Comparison of ENCODE assay signal across 2 cellular contexts in the genomic region with DNA sequence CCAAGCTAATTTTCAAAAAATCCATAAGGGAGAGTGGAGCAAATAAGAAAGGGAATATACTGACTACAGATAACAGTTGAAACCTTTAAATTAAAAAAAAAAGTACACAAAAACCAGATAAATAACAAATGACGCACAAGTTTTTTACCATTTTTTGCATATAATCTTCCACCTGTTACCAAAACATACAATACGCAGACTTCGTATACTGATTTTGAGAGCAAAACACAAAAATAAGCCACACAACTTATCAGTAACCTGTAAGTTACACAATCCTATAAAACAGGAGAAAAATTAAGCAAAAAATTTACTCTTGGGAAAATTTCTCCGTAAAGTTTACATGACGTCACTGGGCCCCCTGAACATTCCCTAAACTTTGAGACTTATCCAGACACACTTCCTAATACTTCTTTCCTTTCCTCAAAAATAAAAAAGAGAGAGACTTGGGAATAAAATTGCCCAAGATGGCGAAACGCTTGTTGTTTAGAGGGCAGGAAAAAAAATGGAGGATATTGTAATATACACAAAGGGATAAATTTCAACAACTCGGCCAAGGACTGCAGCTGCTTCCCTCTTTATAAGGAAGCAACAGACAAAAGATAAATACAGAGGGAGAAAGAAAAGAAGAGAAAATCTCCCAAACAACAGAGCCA.
A peak's percentile ranks its signal among the peaks of the same experiment; 100 is the strongest.
TF ChIP-seq lines count a peak whose summit lies in the region.

No MANE protein-coding gene starts in this region.

TF ChIP-seq in K562, 482 proteins besides CTCF, POLR2A, EP300 and RAD21 (continued from another document and continues in another):
- peak in 1 of 2 experiments; percentile 54; a peak in 1 of 4 replicates for TF ChIP-seq FOXK2 (conservative IDR thresholded peaks at IDR 0.05 in 1 of 2, IDR thresholded peaks at IDR 0.05 in 1 of 2; ENCODE audit: low read depth in 2 of 2)
- TF ChIP-seq NR4A1 (CRISPR knock-in tag; IDR thresholded peaks at IDR 0.05), result no peak
- TF ChIP-seq NR4A1 (tag; IDR thresholded peaks at IDR 0.05), result peak; percentile 88
- TF ChIP-seq SRF (CRISPR knock-in tag; IDR thresholded peaks at IDR 0.05), result no peak
- TF ChIP-seq CBX3 (IDR thresholded peaks at IDR 0.05; ENCODE audit: borderline replicate concordance in 1 of 2, low read length in 2 of 2), result no peak
- peak; percentile 16; the same call in 1 of the 2 replicates for TF ChIP-seq GTF2E2 (tag; IDR thresholded peaks at IDR 0.05)
- TF ChIP-seq ZNF354B (CRISPR knock-in tag; IDR thresholded peaks at IDR 0.05), result 0 out of 2 replicates have a peak, but pooled peaks have one; percentile 27
- 0 out of 4 replicates have a peak, but pooled peaks of 1 of the 2 experiments have one; percentile 67 for TF ChIP-seq TEAD1 (CRISPR knock-in tag; IDR thresholded peaks at IDR 0.05)
- TF ChIP-seq, protein P1, sequence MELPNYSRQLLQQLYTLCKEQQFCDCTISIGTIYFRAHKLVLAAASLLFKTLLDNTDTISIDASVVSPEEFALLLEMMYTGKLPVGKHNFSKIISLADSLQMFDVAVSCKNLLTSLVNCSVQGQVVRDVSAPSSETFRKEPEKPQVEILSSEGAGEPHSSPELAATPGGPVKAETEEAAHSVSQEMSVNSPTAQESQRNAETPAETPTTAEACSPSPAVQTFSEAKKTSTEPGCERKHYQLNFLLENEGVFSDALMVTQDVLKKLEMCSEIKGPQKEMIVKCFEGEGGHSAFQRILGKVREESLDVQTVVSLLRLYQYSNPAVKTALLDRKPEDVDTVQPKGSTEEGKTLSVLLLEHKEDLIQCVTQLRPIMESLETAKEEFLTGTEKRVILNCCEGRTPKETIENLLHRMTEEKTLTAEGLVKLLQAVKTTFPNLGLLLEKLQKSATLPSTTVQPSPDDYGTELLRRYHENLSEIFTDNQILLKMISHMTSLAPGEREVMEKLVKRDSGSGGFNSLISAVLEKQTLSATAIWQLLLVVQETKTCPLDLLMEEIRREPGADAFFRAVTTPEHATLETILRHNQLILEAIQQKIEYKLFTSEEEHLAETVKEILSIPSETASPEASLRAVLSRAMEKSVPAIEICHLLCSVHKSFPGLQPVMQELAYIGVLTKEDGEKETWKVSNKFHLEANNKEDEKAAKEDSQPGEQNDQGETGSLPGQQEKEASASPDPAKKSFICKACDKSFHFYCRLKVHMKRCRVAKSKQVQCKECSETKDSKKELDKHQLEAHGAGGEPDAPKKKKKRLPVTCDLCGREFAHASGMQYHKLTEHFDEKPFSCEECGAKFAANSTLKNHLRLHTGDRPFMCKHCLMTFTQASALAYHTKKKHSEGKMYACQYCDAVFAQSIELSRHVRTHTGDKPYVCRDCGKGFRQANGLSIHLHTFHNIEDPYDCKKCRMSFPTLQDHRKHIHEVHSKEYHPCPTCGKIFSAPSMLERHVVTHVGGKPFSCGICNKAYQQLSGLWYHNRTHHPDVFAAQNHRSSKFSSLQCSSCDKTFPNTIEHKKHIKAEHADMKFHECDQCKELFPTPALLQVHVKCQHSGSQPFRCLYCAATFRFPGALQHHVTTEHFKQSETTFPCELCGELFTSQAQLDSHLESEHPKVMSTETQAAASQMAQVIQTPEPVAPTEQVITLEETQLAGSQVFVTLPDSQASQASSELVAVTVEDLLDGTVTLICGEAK (IDR thresholded peaks at IDR 0.05), result peak; percentile 68
- TF ChIP-seq, protein P1 (CRISPR knock-in tag; IDR thresholded peaks at IDR 0.05), result no peak
- TF ChIP-seq ZNF785 (CRISPR knock-in tag; IDR thresholded peaks at IDR 0.05), result no peak
- peak; percentile 19; the same call in 1 of the 2 replicates for TF ChIP-seq ZNF75A (CRISPR knock-in tag; IDR thresholded peaks at IDR 0.05)
- TF ChIP-seq KDM1A (IDR thresholded peaks at IDR 0.05), result 0 out of 4 replicates have a peak, but pooled peaks of 1 of the 2 experiments have one; percentile 6
- TF ChIP-seq, protein P2, sequence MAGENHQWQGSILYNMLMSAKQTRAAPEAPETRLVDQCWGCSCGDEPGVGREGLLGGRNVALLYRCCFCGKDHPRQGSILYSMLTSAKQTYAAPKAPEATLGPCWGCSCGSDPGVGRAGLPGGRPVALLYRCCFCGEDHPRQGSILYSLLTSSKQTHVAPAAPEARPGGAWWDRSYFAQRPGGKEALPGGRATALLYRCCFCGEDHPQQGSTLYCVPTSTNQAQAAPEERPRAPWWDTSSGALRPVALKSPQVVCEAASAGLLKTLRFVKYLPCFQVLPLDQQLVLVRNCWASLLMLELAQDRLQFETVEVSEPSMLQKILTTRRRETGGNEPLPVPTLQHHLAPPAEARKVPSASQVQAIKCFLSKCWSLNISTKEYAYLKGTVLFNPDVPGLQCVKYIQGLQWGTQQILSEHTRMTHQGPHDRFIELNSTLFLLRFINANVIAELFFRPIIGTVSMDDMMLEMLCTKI (IDR thresholded peaks at IDR 0.05; ENCODE audit: partially characterized antibody), result no peak

TF ChIP-seq in HepG2, 621 proteins besides CTCF, POLR2A, EP300 and RAD21 (continued from another document and continues in another):
- TF ChIP-seq ZNF451 (CRISPR knock-in tag; IDR thresholded peaks at IDR 0.05), result no peak
- no peak for TF ChIP-seq ZNF274 (CRISPR knock-in tag; IDR thresholded peaks at IDR 0.05)
- TF ChIP-seq ZNF160 (CRISPR knock-in tag; IDR thresholded peaks at IDR 0.05), result no peak
- no peak; the same call in 1 of the 2 replicates for TF ChIP-seq BRCA1 (CRISPR knock-in tag; IDR thresholded peaks at IDR 0.05)
- TF ChIP-seq, protein P3, sequence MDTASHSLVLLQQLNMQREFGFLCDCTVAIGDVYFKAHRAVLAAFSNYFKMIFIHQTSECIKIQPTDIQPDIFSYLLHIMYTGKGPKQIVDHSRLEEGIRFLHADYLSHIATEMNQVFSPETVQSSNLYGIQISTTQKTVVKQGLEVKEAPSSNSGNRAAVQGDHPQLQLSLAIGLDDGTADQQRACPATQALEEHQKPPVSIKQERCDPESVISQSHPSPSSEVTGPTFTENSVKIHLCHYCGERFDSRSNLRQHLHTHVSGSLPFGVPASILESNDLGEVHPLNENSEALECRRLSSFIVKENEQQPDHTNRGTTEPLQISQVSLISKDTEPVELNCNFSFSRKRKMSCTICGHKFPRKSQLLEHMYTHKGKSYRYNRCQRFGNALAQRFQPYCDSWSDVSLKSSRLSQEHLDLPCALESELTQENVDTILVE (CRISPR knock-in tag; IDR thresholded peaks at IDR 0.05), result no peak
- no peak for TF ChIP-seq ZNF777 (CRISPR knock-in tag; IDR thresholded peaks at IDR 0.05)
- TF ChIP-seq NCOR1 (IDR thresholded peaks at IDR 0.05; ENCODE audit: borderline replicate concordance, low read length), result peak; percentile 26; the same call in 1 of the 2 replicates
- no peak for TF ChIP-seq RAD51 (IDR thresholded peaks at IDR 0.05; ENCODE audit: borderline replicate concordance)
- TF ChIP-seq, protein P4, sequence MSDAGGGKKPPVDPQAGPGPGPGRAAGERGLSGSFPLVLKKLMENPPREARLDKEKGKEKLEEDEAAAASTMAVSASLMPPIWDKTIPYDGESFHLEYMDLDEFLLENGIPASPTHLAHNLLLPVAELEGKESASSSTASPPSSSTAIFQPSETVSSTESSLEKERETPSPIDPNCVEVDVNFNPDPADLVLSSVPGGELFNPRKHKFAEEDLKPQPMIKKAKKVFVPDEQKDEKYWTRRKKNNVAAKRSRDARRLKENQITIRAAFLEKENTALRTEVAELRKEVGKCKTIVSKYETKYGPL (CRISPR knock-in tag; IDR thresholded peaks at IDR 0.05), result peak; percentile 25; the same call in 1 of the 2 replicates
- no peak for TF ChIP-seq ZC3H13 (CRISPR knock-in tag; IDR thresholded peaks at IDR 0.05)
- no peak for TF ChIP-seq ZEB1 (IDR thresholded peaks at IDR 0.05; ENCODE audit: insufficient replicate concordance, low read depth)
- no peak for TF ChIP-seq ZNF644 (CRISPR knock-in tag; IDR thresholded peaks at IDR 0.05; ENCODE audit: low read depth)
- TF ChIP-seq GFI1 (CRISPR knock-in tag; IDR thresholded peaks at IDR 0.05; ENCODE audit: borderline replicate concordance), result no peak
- 0 out of 2 replicates have a peak, but pooled peaks have one; percentile 41 for TF ChIP-seq NFIC (IDR thresholded peaks at IDR 0.05; ENCODE audit: low read length)
- no peak for TF ChIP-seq ZFP41 (CRISPR knock-in tag; IDR thresholded peaks at IDR 0.05; ENCODE audit: borderline replicate concordance)
- TF ChIP-seq, protein P5, sequence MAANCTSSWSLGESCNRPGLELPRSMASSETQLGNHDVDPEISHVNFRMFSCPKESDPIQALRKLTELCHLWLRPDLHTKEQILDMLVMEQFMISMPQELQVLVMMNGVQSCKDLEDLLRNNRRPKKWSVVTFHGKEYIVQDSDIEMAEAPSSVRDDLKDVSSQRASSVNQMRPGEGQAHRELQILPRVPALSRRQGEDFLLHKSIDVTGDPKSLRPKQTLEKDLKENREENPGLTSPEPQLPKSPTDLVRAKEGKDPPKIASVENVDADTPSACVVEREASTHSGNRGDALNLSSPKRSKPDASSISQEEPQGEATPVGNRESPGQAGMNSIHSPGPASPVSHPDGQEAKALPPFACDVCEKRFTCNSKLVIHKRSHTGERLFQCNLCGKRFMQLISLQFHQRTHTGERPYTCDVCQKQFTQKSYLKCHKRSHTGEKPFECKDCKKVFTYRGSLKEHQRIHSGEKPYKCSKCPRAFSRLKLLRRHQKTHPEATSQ (CRISPR knock-in tag; IDR thresholded peaks at IDR 0.05; ENCODE audit: borderline replicate concordance), result no peak; the same call in 1 of the 2 replicates
- TF ChIP-seq CREB1 (IDR thresholded peaks at IDR 0.05), result peak; percentile 96
- peak; percentile 47 for TF ChIP-seq CREB1 (CRISPR knock-in tag; IDR thresholded peaks at IDR 0.05)
- no peak for TF ChIP-seq EZH2 (conservative IDR thresholded peaks at IDR 0.05; ENCODE audit: low read depth, low read length)
- no peak for TF ChIP-seq ZNF468 (CRISPR knock-in tag; IDR thresholded peaks at IDR 0.05)
- TF ChIP-seq NR2F1 (CRISPR knock-in tag; IDR thresholded peaks at IDR 0.05), result 0 out of 4 replicates have a peak, but pooled peaks of 1 of the 2 experiments have one; percentile 17
- no peak for TF ChIP-seq ZNF607 (CRISPR knock-in tag; IDR thresholded peaks at IDR 0.05; ENCODE audit: borderline replicate concordance)
- TF ChIP-seq ELF1 (CRISPR knock-in tag; IDR thresholded peaks at IDR 0.05), result no peak
- TF ChIP-seq, protein P6, sequence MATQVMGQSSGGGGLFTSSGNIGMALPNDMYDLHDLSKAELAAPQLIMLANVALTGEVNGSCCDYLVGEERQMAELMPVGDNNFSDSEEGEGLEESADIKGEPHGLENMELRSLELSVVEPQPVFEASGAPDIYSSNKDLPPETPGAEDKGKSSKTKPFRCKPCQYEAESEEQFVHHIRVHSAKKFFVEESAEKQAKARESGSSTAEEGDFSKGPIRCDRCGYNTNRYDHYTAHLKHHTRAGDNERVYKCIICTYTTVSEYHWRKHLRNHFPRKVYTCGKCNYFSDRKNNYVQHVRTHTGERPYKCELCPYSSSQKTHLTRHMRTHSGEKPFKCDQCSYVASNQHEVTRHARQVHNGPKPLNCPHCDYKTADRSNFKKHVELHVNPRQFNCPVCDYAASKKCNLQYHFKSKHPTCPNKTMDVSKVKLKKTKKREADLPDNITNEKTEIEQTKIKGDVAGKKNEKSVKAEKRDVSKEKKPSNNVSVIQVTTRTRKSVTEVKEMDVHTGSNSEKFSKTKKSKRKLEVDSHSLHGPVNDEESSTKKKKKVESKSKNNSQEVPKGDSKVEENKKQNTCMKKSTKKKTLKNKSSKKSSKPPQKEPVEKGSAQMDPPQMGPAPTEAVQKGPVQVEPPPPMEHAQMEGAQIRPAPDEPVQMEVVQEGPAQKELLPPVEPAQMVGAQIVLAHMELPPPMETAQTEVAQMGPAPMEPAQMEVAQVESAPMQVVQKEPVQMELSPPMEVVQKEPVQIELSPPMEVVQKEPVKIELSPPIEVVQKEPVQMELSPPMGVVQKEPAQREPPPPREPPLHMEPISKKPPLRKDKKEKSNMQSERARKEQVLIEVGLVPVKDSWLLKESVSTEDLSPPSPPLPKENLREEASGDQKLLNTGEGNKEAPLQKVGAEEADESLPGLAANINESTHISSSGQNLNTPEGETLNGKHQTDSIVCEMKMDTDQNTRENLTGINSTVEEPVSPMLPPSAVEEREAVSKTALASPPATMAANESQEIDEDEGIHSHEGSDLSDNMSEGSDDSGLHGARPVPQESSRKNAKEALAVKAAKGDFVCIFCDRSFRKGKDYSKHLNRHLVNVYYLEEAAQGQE (IDR thresholded peaks at IDR 0.05; ENCODE audit: borderline replicate concordance in 1 of 2, low read depth in 1 of 2, low read length in 2 of 2), result no peak
- TF ChIP-seq ZNF562 (CRISPR knock-in tag; IDR thresholded peaks at IDR 0.05; ENCODE audit: borderline replicate concordance), result no peak
- TF ChIP-seq KLF12 (CRISPR knock-in tag; IDR thresholded peaks at IDR 0.05; ENCODE audit: borderline replicate concordance), result no peak
- no peak for TF ChIP-seq ETV5 (CRISPR knock-in tag; IDR thresholded peaks at IDR 0.05; ENCODE audit: borderline replicate concordance)
- TF ChIP-seq IRF2 (CRISPR knock-in tag; IDR thresholded peaks at IDR 0.05), result no peak
- TF ChIP-seq MBD4 (IDR thresholded peaks at IDR 0.05; ENCODE audit: borderline replicate concordance, low read length), result no peak
- TF ChIP-seq IKZF1 (IDR thresholded peaks at IDR 0.05), result no peak
- TF ChIP-seq PHF8 (CRISPR knock-in tag; IDR thresholded peaks at IDR 0.05), result no peak
- TF ChIP-seq NFRKB (IDR thresholded peaks at IDR 0.05), result peak; percentile 92
- TF ChIP-seq, protein P7, sequence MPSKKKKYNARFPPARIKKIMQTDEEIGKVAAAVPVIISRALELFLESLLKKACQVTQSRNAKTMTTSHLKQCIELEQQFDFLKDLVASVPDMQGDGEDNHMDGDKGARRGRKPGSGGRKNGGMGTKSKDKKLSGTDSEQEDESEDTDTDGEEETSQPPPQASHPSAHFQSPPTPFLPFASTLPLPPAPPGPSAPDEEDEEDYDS (CRISPR knock-in tag; IDR thresholded peaks at IDR 0.05), result no peak
- TF ChIP-seq, protein P8, sequence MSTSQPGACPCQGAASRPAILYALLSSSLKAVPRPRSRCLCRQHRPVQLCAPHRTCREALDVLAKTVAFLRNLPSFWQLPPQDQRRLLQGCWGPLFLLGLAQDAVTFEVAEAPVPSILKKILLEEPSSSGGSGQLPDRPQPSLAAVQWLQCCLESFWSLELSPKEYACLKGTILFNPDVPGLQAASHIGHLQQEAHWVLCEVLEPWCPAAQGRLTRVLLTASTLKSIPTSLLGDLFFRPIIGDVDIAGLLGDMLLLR (CRISPR knock-in tag; IDR thresholded peaks at IDR 0.05), result no peak
